Comparison of ENCODE assay signal across 8 cellular contexts in the genomic region with DNA sequence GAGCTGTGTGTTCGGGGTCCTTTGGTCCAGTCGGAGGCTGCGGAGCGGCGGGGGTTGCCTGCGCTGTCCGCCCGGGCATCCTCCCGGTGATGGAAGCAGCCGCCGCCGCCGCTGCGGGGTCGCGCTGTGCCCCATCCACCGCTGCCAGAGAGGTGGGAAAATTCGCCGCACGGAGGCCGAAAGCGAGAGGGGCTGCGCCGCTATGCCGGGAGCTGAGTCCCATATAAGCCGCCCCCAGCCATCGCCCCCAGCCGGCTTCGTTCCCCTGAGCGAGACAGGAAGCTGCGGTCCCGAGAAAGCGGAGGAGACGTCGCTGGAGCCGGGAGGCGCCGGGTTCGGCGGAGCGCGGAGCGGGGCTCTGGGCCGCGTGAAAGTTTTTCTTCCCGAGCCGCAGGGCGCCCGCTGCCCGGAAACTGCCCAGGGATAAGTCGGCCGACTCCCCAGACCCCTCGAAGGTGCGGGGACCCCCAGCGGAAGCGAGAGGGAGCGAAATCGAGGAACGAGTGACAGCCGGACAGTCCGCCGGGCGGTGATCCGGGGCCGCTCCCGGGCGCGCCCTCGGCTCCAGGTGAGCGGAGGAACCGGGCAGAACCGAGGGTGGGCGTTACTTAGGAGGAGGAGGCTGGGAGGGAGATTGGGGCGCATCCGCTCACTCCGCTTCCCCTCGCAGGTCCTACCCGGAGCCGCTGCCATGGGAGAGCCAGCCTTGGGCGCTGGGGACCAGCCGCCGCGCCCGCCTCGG. TPM values are rescaled to one million over a fixed set of nuclear protein-coding genes. Genes with fewer than 3 reads are reported as not detected.
DNase-seq lines count a peak whose midpoint lies in the region; ATAC-seq, FAIRE-seq and TF ChIP-seq lines count a peak whose summit lies in the region.

No MANE protein-coding gene starts in this region.

- peaks cover 30% of the 10 kb centered on the region for H3K4me1 Mint-ChIP-seq in HFFc6 (ENCODE audit: low read depth)

- intact Hi-C loops in Right ventricle myocardium superior (cut with DNase I) (no loop called here), posterior vena cava (cut with DNase I) (no loop called here)

- H3K4me3 Mint-ChIP-seq in HFFc6 = peak overlapping the region; percentile 89

- TF ChIP-seq CTCF in HFFc6 (IDR thresholded peaks at IDR 0.05) = no peak

- no peaks in the 10 kb centered on the region for H3K9me3 Mint-ChIP-seq in HFFc6

- ATAC-seq in Right ventricle myocardium superior (ENCODE audit: poor library complexity) = peak; percentile 22

- DNase-seq in GM12892 (ENCODE audit: insufficient read length) = peak; percentile 38
- DNase-seq in HFFc6 = no peak
- DNase-seq in NCI-H526 (lab: John Stamatoyannopoulos, UW) = peak; percentile 58 to 69
- DNase-seq in activated gamma-delta T cell treated with Interleukin-2 at 50 U/mL for 16 hours = peak; percentile 23
- peak; percentile 48 for DNase-seq in Right ventricle myocardium superior
- peak; percentile 82 for DNase-seq in posterior vena cava (ENCODE audit: low spot score)
- no peak for DNase-seq in NOMO-1 (lab: John Stamatoyannopoulos, UW; ENCODE audit: unreplicated experiment in 2 of 2)
- no peak for DNase-seq in NCI-H446 treated with DMSO at 0.1 percent for 48 hours (lab: John Stamatoyannopoulos, UW)

- peaks cover 11% of the 10 kb centered on the region for H3K27me3 Mint-ChIP-seq in HFFc6 (ENCODE audit: insufficient read depth)

- H3K27ac Mint-ChIP-seq in HFFc6 = no peak overlapping the region

- no peaks in the 10 kb centered on the region for H3K36me3 Mint-ChIP-seq in HFFc6 (ENCODE audit: low read depth)

- no peak for TF ChIP-seq POLR2A in GM12892 (IDR thresholded peaks at IDR 0.05; ENCODE audit: low read depth, low read length)

- FAIRE-seq in GM12892 (lab: Jason Lieb, UNC) = no peak

RNA-seq across cellular contexts. Expression of gene CHST2, which starts 0.6 kb away (rescaled TPM):
- polyA plus RNA-seq in GM12892 (2012; ENCODE audit: missing spikeins) = 10.0 TPM
- 1 to 10 TPM; 2.6 to 4.3 (median 3.8) TPM for total RNA-seq in HFFc6 (2021; fragmentation: NEBNext Ultra II Directional; extraction: Animal tissue kit (Norgen Biotek cat#: 25700))
- 1.7 TPM for total RNA-seq in Right ventricle myocardium superior
- 1 to 10 TPM; 2.5 to 3.4 TPM for total RNA-seq in posterior vena cava

Comparison
In these comparisons a context has a peak if more than half of its experiments do, and no peak if none do; other contexts are left out.
1. DNase-seq: peak in GM12892 (single experiment), NCI-H526 (2 of 2), activated gamma-delta T cell treated with Interleukin-2 at 50 U/mL for 16 hours (single experiment), Right ventricle myocardium superior (single experiment) and posterior vena cava (single experiment); none in HFFc6 (single experiment), NOMO-1 (0 of 2) and NCI-H446 treated with DMSO at 0.1 percent for 48 hours (single experiment).